9 cellular contexts compared by ENCODE assay signal in genomic region chr21:16308269-16308668, GRCh38.
A peak's percentile ranks its signal among the peaks of the same experiment; 100 is the strongest.
DNase-seq lines count a peak whose midpoint lies in the region; ATAC-seq, FAIRE-seq and TF ChIP-seq lines count a peak whose summit lies in the region.
"Had no signal": no experiment of that assay in that cellular context is flagged by ENCODE, and none has a peak within 500 bp of the region (broad histone marks: within the 10 kb centered on the region; RNA-seq: fewer than 3 reads in every experiment).

No MANE protein-coding gene starts in this region.

- no peaks in the 10 kb centered on the region for H3K27me3 Mint-ChIP-seq in chondrocyte (ENCODE audit: low read depth)

- no peaks in the 10 kb centered on the region for H3K36me3 ChIP-seq in osteoblast (ENCODE audit: insufficient read depth, low read length)
- no peaks in the 10 kb centered on the region for H3K36me3 ChIP-seq in small intestine (ENCODE audit: control insufficient read depth in 2 of 2, insufficient read depth in 2 of 2, low read length in 2 of 2)
- H3K36me3 ChIP-seq: cardiac muscle cell had no signal

- H3K9me3 Mint-ChIP-seq in chondrocyte (ENCODE audit: low read depth): no peaks in the 10 kb centered on the region

- peak overlapping the region; percentile 57 for H3K4me3 Mint-ChIP-seq in chondrocyte (ENCODE audit: unreplicated experiment)

- H3K27ac Mint-ChIP-seq in chondrocyte (ENCODE audit: unreplicated experiment): peak overlapping the region; percentile 85

- H3K36me3 Mint-ChIP-seq in chondrocyte (ENCODE audit: low read depth): peaks cover 3% of the 10 kb centered on the region

- H4K20me1 ChIP-seq in osteoblast (ENCODE audit: insufficient read depth, low read length): no peaks in the 10 kb centered on the region

- DNase-seq in chondrocyte (ENCODE audit: low spot score): no peak
- no peak for DNase-seq in osteoblast (ENCODE audit: insufficient read length, low spot score, missing footprints)
- DNase-seq in small intestine: no peak
- no peak for DNase-seq in activated CD8-positive, alpha-beta memory T cell treated with anti-CD3 and anti-CD28 coated beads, Interleukin-2, amount 50 U/mL, for 4 hours
- DNase-seq in GOT3 (lab: John Stamatoyannopoulos, UW): no peak

- peaks cover 54% of the 10 kb centered on the region for H3K4me1 Mint-ChIP-seq in chondrocyte (ENCODE audit: low read depth)

- peak overlapping the region; percentile 73 for H2AFZ ChIP-seq in osteoblast (ENCODE audit: low read length)

- H3K4me3 ChIP-seq in osteoblast (ENCODE audit: insufficient read depth, low read length): peak overlapping the region; percentile 69
- H3K4me3 ChIP-seq in small intestine (ENCODE audit: low read depth in 1 of 2, low read length in 2 of 2): no peak overlapping the region
- H3K4me3 ChIP-seq: cardiac muscle cell had no signal

- no peak for FAIRE-seq in small intestine (lab: Jason Lieb, UNC)

- H3K4me1 ChIP-seq in osteoblast (ENCODE audit: insufficient read depth, low read length): peaks cover 6% of the 10 kb centered on the region
- H3K4me1 ChIP-seq in small intestine (ENCODE audit: control insufficient read depth in 2 of 2, insufficient read depth in 1 of 2, low read depth in 1 of 2, low read length in 1 of 2): no peaks in the 10 kb centered on the region

- no peaks in the 10 kb centered on the region for H3K27me3 ChIP-seq in osteoblast (ENCODE audit: insufficient read depth, low read length)
- no peaks in the 10 kb centered on the region for H3K27me3 ChIP-seq in small intestine (ENCODE audit: control insufficient read depth in 2 of 2, insufficient read depth in 2 of 2, low read length in 2 of 2)
- H3K27me3 ChIP-seq: cardiac muscle cell had no signal

- peak overlapping the region; percentile 85 for H3K4me2 ChIP-seq in osteoblast (ENCODE audit: insufficient read depth, low read length)

- 41 to 59% (median 50%) methylated on average over 1 of the region's 1 CpG for WGBS in small intestine, 3 donors

- peak; percentile 81 for ATAC-seq in GM18499 (IDR thresholded peaks at IDR 0.05; ENCODE audit: insufficient read depth, unreplicated experiment)
- ATAC-seq in HG03565 (IDR thresholded peaks at IDR 0.05; ENCODE audit: unreplicated experiment): peak; percentile 80
- no peak for ATAC-seq in GM19351 (IDR thresholded peaks at IDR 0.05; ENCODE audit: unreplicated experiment)

- H3K9me3 ChIP-seq in osteoblast (ENCODE audit: low read depth, low read length) (no peaks in the 10 kb centered on the region), small intestine (ENCODE audit: control insufficient read depth, low read depth) (no peaks in the 10 kb centered on the region)

- peak overlapping the region; percentile 69 for H3K27ac ChIP-seq in osteoblast (ENCODE audit: low read depth, low read length)
- no peak overlapping the region for H3K27ac ChIP-seq in small intestine (ENCODE audit: low read depth in 1 of 2, low read length in 1 of 2)
- H3K27ac ChIP-seq: cardiac muscle cell had no signal

- TF ChIP-seq CTCF in chondrocyte (IDR thresholded peaks at IDR 0.05) (no peak), osteoblast (IDR thresholded peaks at IDR 0.05; ENCODE audit: extremely low read depth, low read depth, low read length) (no peak)

- H3K79me2 ChIP-seq in osteoblast (ENCODE audit: insufficient read depth, low read length): peaks cover 6% of the 10 kb centered on the region
